Comparison of ENCODE assay signal across 8 cellular contexts in genomic region chr13:112893570-112894422, GRCh38.
DNase-seq lines count a peak whose midpoint lies in the region; ATAC-seq lines count a peak whose summit lies in the region.

No MANE protein-coding gene starts in this region.

- H4K91ac ChIP-seq in mesenchymal stem cell (ENCODE audit: low read length): peak overlapping the region; percentile 46

- intact Hi-C loops in dendritic cell treated with granulocyte-macrophage colony-stimulating factor and Interleukin-4, amounts not matched to agents 40 ng/mL and 50 ng/mL, for 4 days (cut with micrococcal nuclease): no loop called here

- peak overlapping the region; percentile 65 for H2AK5ac ChIP-seq in mesenchymal stem cell (ENCODE audit: low read length, severe bottlenecking)

- H3K23ac ChIP-seq in mesenchymal stem cell (ENCODE audit: low read length in 2 of 2): no peak overlapping the region

- ATAC-seq in HG02763 (IDR thresholded peaks at IDR 0.05; ENCODE audit: unreplicated experiment): peak; percentile 37

- H3K4me1 Mint-ChIP-seq in dendritic cell treated with granulocyte-macrophage colony-stimulating factor and Interleukin-4, amounts not matched to agents 40 ng/mL and 50 ng/mL, for 4 days (ENCODE audit: low read depth): peaks cover 8% of the 10 kb centered on the region

- 16% methylated on average over 8 of the region's 51 CpGs for WGBS in mesenchymal stem cell
- WGBS in urinary bladder: 6% methylated on average over 25 of the region's 51 CpGs

- no peaks in the 10 kb centered on the region for H3K9me3 Mint-ChIP-seq in dendritic cell treated with granulocyte-macrophage colony-stimulating factor and Interleukin-4, amounts not matched to agents 40 ng/mL and 50 ng/mL, for 4 days

- H3K4me2 ChIP-seq in mesenchymal stem cell (ENCODE audit: low read length, poor library complexity, severe bottlenecking): peak overlapping the region; percentile 89

- peak overlapping the region in 1 of 2 experiments; percentile 30 for H3K4ac ChIP-seq in mesenchymal stem cell (ENCODE audit: low read depth in 1 of 2, low read length in 2 of 2)

- H2BK15ac ChIP-seq in mesenchymal stem cell (ENCODE audit: low read depth, poor library complexity, severe bottlenecking): peak overlapping the region; percentile 77

- no peak overlapping the region for H3K9ac ChIP-seq in mesenchymal stem cell (ENCODE audit: low read length)

- no peak overlapping the region for H3K27ac Mint-ChIP-seq in dendritic cell treated with granulocyte-macrophage colony-stimulating factor and Interleukin-4, amounts not matched to agents 40 ng/mL and 50 ng/mL, for 4 days

- peaks cover 49% of the 10 kb centered on the region for H3K27me3 Mint-ChIP-seq in dendritic cell treated with granulocyte-macrophage colony-stimulating factor and Interleukin-4, amounts not matched to agents 40 ng/mL and 50 ng/mL, for 4 days

- peak overlapping the region; percentile 57 for H2AFZ ChIP-seq in mesenchymal stem cell (ENCODE audit: low read depth, low read length)

- H3K79me1 ChIP-seq in mesenchymal stem cell (replicated peaks; ENCODE audit: low read length, poor library complexity, severe bottlenecking): no peaks in the 10 kb centered on the region

- H3K14ac ChIP-seq in mesenchymal stem cell (ENCODE audit: low read length in 2 of 2): peak overlapping the region in 1 of 2 experiments; percentile 48

- H3K9me3 ChIP-seq in mesenchymal stem cell (ENCODE audit: control insufficient read depth, low read length): no peaks in the 10 kb centered on the region

- H3K4me3 ChIP-seq in mesenchymal stem cell (ENCODE audit: insufficient read depth in 1 of 2, low read depth in 1 of 2, low read length in 2 of 2) (peak overlapping the region in 1 of 2 experiments; percentile 52), urinary bladder (ENCODE audit: low read depth, low read length) (peak overlapping the region; percentile 40)

- H3K27ac ChIP-seq in mesenchymal stem cell (ENCODE audit: low read length, poor library complexity, severe bottlenecking): peak overlapping the region; percentile 97
- H3K27ac ChIP-seq in urinary bladder (ENCODE audit: low read depth): no peak overlapping the region

- peaks cover 0 to 87% of the 10 kb centered on the region in 2 experiments for H3K27me3 ChIP-seq in mesenchymal stem cell (ENCODE audit: control insufficient read depth in 1 of 2, insufficient read depth in 1 of 2, low read length in 2 of 2)

- peak overlapping the region; percentile 41 for H3K4me3 Mint-ChIP-seq in dendritic cell treated with granulocyte-macrophage colony-stimulating factor and Interleukin-4, amounts not matched to agents 40 ng/mL and 50 ng/mL, for 4 days

- peak overlapping the region; percentile 98 for H2BK5ac ChIP-seq in mesenchymal stem cell (ENCODE audit: low read depth, low read length, poor library complexity, severe bottlenecking)

- H3K18ac ChIP-seq in mesenchymal stem cell (ENCODE audit: low read depth in 1 of 2, low read length in 2 of 2): peak overlapping the region; percentile 37 to 77

- H3K4me1 ChIP-seq in mesenchymal stem cell (ENCODE audit: control insufficient read depth, insufficient read depth, low read depth, low read length) (peaks cover 40% of the 10 kb centered on the region), urinary bladder (ENCODE audit: insufficient read depth) (no peaks in the 10 kb centered on the region)

- H3K36me3 ChIP-seq in mesenchymal stem cell (ENCODE audit: control insufficient read depth in 1 of 2, insufficient read depth in 2 of 2, low read depth in 1 of 2, low read length in 2 of 2): peaks cover 0 to 2% of the 10 kb centered on the region in 2 experiments
- no peaks in the 10 kb centered on the region for H3K36me3 ChIP-seq in urinary bladder (ENCODE audit: insufficient read depth)

- peak overlapping the region; percentile 82 for H4K8ac ChIP-seq in mesenchymal stem cell (ENCODE audit: low read length)

- peak overlapping the region; percentile 8 for H2BK120ac ChIP-seq in mesenchymal stem cell (ENCODE audit: low read depth, low read length)

- no peaks in the 10 kb centered on the region for H3K36me3 Mint-ChIP-seq in dendritic cell treated with granulocyte-macrophage colony-stimulating factor and Interleukin-4, amounts not matched to agents 40 ng/mL and 50 ng/mL, for 4 days (ENCODE audit: low read depth)

- DNase-seq in NCI-H2227 (lab: John Stamatoyannopoulos, UW; ENCODE audit: unreplicated experiment) (peak; percentile 54), NCI-H2227 treated with DMSO at 0.1 percent for 48 hours (lab: John Stamatoyannopoulos, UW) (no peak), NOMO-1 treated with DMSO at 0.1 percent for 48 hours (lab: John Stamatoyannopoulos, UW; ENCODE audit: unreplicated experiment) (peak; percentile 18), mesenchymal stem cell (peak; percentile 71), activated gamma-delta T cell (lab: John Stamatoyannopoulos, UW) (no peak)

- peak overlapping the region in 1 of 2 experiments; percentile 34 for H2BK12ac ChIP-seq in mesenchymal stem cell (ENCODE audit: low read length in 2 of 2)

Comparison
In these comparisons a context has a peak if more than half of its experiments do, and no peak if none do; other contexts are left out.
1. DNase-seq: peak in NCI-H2227 (single experiment), NOMO-1 treated with DMSO at 0.1 percent for 48 hours (single experiment) and mesenchymal stem cell (single experiment); none in NCI-H2227 treated with DMSO at 0.1 percent for 48 hours (single experiment) and activated gamma-delta T cell (single experiment).